17 cellular contexts compared by ENCODE assay signal in the genomic region with DNA sequence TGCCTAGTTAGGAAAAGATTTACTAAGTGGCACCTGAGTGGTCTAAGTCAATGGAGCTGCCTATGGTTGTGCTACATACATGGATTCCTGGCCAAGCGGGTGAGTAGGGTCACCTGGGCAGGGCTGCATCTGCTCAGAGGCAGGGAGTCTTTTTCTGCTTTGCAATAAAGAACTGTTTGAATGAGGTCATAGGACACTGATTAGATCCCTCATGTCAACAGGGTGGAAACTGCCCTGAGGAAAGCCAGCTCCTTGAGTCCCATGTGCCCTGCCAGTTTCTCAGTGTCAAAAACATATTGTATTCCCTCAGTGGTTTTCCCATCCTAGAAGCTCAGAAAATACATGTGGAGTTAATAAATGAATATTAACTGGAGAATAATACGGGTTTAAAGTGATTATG. TPM values are rescaled to one million over a fixed set of nuclear protein-coding genes. Genes with fewer than 3 reads are reported as not detected.
"Had no signal": no experiment of that assay in that cellular context is flagged by ENCODE, and none has a peak within 500 bp of the region (broad histone marks: within the 10 kb centered on the region; RNA-seq: fewer than 3 reads in every experiment).

No MANE protein-coding gene starts in this region.

- H3K4me3 ChIP-seq: colonic mucosa, lung, neural progenitor cell, psoas muscle, spleen, testis had no signal

- DNase-seq: activated CD4-positive, alpha-beta T cell treated with anti-CD3 and anti-CD28 coated beads, Interleukin-2, amount 10 ng/mL, durations not matched to agents 7 days and 5 days; activated gamma-delta T cell treated with Interleukin-2 at 50 U/mL for 16 hours; activated naive CD8-positive, alpha-beta T cell treated with anti-CD3 and anti-CD28 coated beads for 36 hours; amygdala; central memory CD4-positive, alpha-beta T cell; colonic mucosa; midbrain; naive B cell; psoas muscle; spleen; stimulated activated naive CD8-positive, alpha-beta T cell treated with anti-CD3 and anti-CD28 coated beads, Interleukin-15, amount 100 ng/mL, for 72 hours; testis had no signal

- FAIRE-seq: endometrium had no signal

- H3K36me3 ChIP-seq: colonic mucosa, neural progenitor cell, spleen had no signal

- H3K4me1 ChIP-seq: neural progenitor cell, psoas muscle, testis had no signal

- ATAC-seq: psoas muscle; sciatic nerve; stimulated activated naive CD8-positive, alpha-beta T cell treated with anti-CD3 and anti-CD28 coated beads, Interleukin-15, amount 100 ng/mL, for 72 hours had no signal

- H3K27ac ChIP-seq: colonic mucosa, neural progenitor cell, psoas muscle, spleen, testis had no signal

- H3K27me3 ChIP-seq: testis had no signal

- H3K4me2 ChIP-seq: neural progenitor cell had no signal

- H3K9me3 ChIP-seq: colonic mucosa, psoas muscle, spleen, testis had no signal

RNA-seq across cellular contexts. Expression of a gene that starts 4.6 kb away (rescaled TPM):
- total RNA-seq: osteocyte had no signal

RNA-seq across cellular contexts. Expression of a gene that starts 31.1 kb away (rescaled TPM):
- total RNA-seq: activated naive CD8-positive, alpha-beta T cell treated with anti-CD3 and anti-CD28 coated beads for 36 hours; osteocyte had no signal
